8 cellular contexts compared by ENCODE assay signal in the genomic region with DNA sequence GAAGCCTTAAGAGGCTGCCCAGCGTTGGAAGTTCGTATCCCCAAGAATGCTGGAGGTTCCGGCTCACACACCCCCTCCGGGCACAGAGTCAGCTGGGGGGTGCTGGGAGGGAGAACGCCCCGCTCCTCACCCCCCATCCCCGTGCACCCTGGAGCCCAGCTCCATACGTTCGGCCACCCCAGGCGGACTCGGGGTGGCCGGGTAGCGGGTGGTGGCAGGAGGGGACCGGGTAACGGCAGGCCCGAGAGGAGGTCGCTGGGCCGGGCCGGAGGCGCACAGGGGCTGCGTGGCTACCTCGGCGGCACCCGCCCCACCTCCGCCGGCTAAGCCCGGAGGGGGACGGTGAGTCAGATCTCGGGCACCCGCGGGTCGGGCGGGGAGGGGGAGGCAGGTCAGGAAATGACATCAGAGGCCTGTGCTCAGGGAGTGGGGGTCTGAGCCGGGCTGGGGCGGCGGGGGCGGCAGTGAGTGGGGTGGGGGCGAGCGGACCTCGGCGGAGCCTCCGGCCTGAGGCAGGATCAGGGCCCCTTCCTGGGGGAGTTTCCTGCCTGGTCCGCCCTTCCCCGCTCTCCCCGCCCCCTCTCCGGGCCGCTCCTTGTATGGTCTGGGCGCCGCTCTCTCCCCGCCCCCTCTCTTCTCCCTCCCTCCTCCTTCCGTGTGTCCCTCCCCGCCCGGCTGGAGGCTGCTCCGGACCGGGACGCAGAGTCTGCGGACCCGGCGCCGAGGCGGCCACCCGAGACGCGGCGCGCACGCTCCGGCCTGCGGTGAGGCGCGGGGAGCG. TPM values are rescaled to one million over a fixed set of nuclear protein-coding genes. Genes with fewer than 3 reads are reported as not detected.
DNase-seq lines count a peak whose midpoint lies in the region; FAIRE-seq and TF ChIP-seq lines count a peak whose summit lies in the region.

A gene with protein sequence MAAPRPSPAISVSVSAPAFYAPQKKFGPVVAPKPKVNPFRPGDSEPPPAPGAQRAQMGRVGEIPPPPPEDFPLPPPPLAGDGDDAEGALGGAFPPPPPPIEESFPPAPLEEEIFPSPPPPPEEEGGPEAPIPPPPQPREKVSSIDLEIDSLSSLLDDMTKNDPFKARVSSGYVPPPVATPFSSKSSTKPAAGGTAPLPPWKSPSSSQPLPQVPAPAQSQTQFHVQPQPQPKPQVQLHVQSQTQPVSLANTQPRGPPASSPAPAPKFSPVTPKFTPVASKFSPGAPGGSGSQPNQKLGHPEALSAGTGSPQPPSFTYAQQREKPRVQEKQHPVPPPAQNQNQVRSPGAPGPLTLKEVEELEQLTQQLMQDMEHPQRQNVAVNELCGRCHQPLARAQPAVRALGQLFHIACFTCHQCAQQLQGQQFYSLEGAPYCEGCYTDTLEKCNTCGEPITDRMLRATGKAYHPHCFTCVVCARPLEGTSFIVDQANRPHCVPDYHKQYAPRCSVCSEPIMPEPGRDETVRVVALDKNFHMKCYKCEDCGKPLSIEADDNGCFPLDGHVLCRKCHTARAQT (plus strand): TSS at position 700 of the 781 bp plus-strand sequence. CDS start 227 bp downstream, outside the sequence.

- H3K4me1 Mint-ChIP-seq in activated naive CD4-positive, alpha-beta T cell treated with anti-CD3 and anti-CD28 coated beads for 36 hours (ENCODE audit: low read depth): peaks cover 29% of the 10 kb centered on the region

- no peaks in the 10 kb centered on the region for H3K27me3 Mint-ChIP-seq in activated naive CD4-positive, alpha-beta T cell treated with anti-CD3 and anti-CD28 coated beads for 36 hours (ENCODE audit: low read depth)

- peak within 1 kb of the TSS; percentile 86 for H3K4me3 ChIP-seq in LNCaP clone FGC (ENCODE audit: low read depth, low read length)

- intact Hi-C loops in activated naive CD4-positive, alpha-beta T cell treated with anti-CD3 and anti-CD28 coated beads for 36 hours (cut with micrococcal nuclease): loop anchor here (1.0 to 5.0 kb wide), 11 partner anchors 9 to 1642 kb away; partner anchors contain the start of genes CASP2, GSTK1 and SSBP1

- FAIRE-seq in frontal cortex (lab: Jason Lieb, UNC): no peak

- DNase-seq in ELR (ENCODE audit: low read depth) (peak; percentile 93), H4 (ENCODE audit: low spot score) (peak; percentile 89), LNCaP clone FGC (ENCODE audit: low read depth) (peak; percentile 72), SK-N-DZ (ENCODE audit: low spot score) (peak; percentile 83), frontal cortex (ENCODE audit: low spot score in 2 of 2) (peak; percentile 94 to 96), non-pigmented ciliary epithelial cell (ENCODE audit: low read depth) (peak; percentile 79), superior temporal gyrus (ENCODE audit: extremely low spot score) (peak; percentile 74)
- DNase-seq in activated naive CD4-positive, alpha-beta T cell treated with anti-CD3 and anti-CD28 coated beads for 36 hours: peak; percentile 93

- peak within 1 kb of the TSS; percentile 92 for H3K27ac Mint-ChIP-seq in activated naive CD4-positive, alpha-beta T cell treated with anti-CD3 and anti-CD28 coated beads for 36 hours

- no peak for TF ChIP-seq CTCF in LNCaP clone FGC (IDR thresholded peaks at IDR 0.05; ENCODE audit: control insufficient read depth, extremely low read depth, insufficient read depth)

- H3K4me3 Mint-ChIP-seq in activated naive CD4-positive, alpha-beta T cell treated with anti-CD3 and anti-CD28 coated beads for 36 hours: peak within 1 kb of the TSS; percentile 82

- CTCF ChIA-PET in activated naive CD4-positive, alpha-beta T cell treated with anti-CD3 and anti-CD28 coated beads for 36 hours (lab: Charles Lee): interaction anchor here (0.6 to 4.1 kb wide), 17 partner anchors 11 to 140 kb away, joined by 3 to 73 read pairs (median 6); partner anchors contain the start of gene EPHA1

- no peaks in the 10 kb centered on the region for H3K9me3 Mint-ChIP-seq in activated naive CD4-positive, alpha-beta T cell treated with anti-CD3 and anti-CD28 coated beads for 36 hours

- H3K36me3 Mint-ChIP-seq in activated naive CD4-positive, alpha-beta T cell treated with anti-CD3 and anti-CD28 coated beads for 36 hours (ENCODE audit: low read depth): no peaks in the 10 kb centered on the region

RNA-seq across cellular contexts. Expression of the gene that starts here (rescaled TPM):
- total RNA-seq in H4 (2014; rRNA removed; shearing (Covaris generic)): 31.2 and 43.3 TPM in 2 replicates
- 10.1 and 11.9 TPM in 2 replicates for polyA plus RNA-seq in SK-N-DZ (2014; cell fraction: cytosol; rRNA removed)
- polyA plus RNA-seq in SK-N-DZ (2014; cell fraction: nucleus; rRNA removed): 12.2 and 19.2 TPM in 2 replicates
- 10 to 100 TPM; 75.1 to 81.5 TPM for total RNA-seq in activated naive CD4-positive, alpha-beta T cell treated with anti-CD3 and anti-CD28 coated beads for 36 hours
- 4.5 TPM for total RNA-seq in frontal cortex

Comparison
In these comparisons a context has a peak if more than half of its experiments do, and no peak if none do; other contexts are left out.
1. Peak in every context shown above with its lines: DNase-seq and H3K4me3 ChIP-seq.